In the genomic region with DNA sequence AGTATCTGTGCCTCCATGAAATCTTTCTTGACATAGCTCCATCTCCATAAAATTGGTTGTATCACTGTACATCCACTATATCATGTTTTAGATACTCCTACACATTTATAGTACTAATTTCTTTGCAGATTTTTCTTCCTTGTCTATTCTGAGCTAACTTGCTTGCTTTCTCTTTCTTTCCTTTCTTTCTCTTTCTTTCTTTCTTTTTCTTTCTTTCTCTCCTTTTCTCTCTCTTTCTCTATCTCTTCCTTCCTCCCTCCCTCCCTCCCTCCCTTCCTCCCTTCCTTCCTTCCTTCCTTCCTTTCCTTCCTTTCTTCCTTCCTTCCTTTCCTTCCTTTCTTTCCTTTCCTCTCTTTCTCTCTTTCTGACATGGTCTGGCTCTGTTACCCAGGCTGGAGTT, we compare ENCODE assay signal across 22 cellular contexts.
"Had no signal": no experiment of that assay in that cellular context is flagged by ENCODE, and none has a peak within 500 bp of the region (broad histone marks: within the 10 kb centered on the region; RNA-seq: fewer than 3 reads in every experiment).

No MANE protein-coding gene starts in this region.

- H3K27me3 Mint-ChIP-seq: activated CD8-positive, alpha-beta T cell treated with anti-CD3 and anti-CD28 coated beads for 36 hours; brain; stimulated activated naive B cell treated with anti-CD40 and anti-IgM and Interleukin-4, amounts not matched to agents 10 μg/mL and 1 μg/mL and 100 μg/mL, for 72 hours had no signal

- H3K4me3 Mint-ChIP-seq: activated CD8-positive, alpha-beta T cell treated with anti-CD3 and anti-CD28 coated beads for 36 hours; brain; mesothelial cell of epicardium; stimulated activated naive B cell treated with anti-CD40 and anti-IgM and Interleukin-4, amounts not matched to agents 10 μg/mL and 1 μg/mL and 100 μg/mL, for 72 hours had no signal

- H3K9me3 Mint-ChIP-seq: activated CD8-positive, alpha-beta T cell treated with anti-CD3 and anti-CD28 coated beads for 36 hours; mesothelial cell of epicardium; stimulated activated naive B cell treated with anti-CD40 and anti-IgM and Interleukin-4, amounts not matched to agents 10 μg/mL and 1 μg/mL and 100 μg/mL, for 72 hours had no signal

- ATAC-seq: activated CD8-positive, alpha-beta T cell treated with anti-CD3 and anti-CD28 coated beads for 36 hours; activated naive CD4-positive, alpha-beta T cell treated with anti-CD3 and anti-CD28 coated beads, Interleukin-2, amount 50 U/mL, for 72 hours; left lobe of liver; stimulated activated naive B cell treated with anti-CD40 and anti-IgM and Interleukin-4, amounts not matched to agents 10 μg/mL and 1 μg/mL and 100 μg/mL, for 72 hours had no signal

- H3K27me3 ChIP-seq: sigmoid colon, thyroid gland had no signal

- H3K27ac ChIP-seq: sigmoid colon had no signal

- H3K27ac Mint-ChIP-seq: activated CD8-positive, alpha-beta T cell treated with anti-CD3 and anti-CD28 coated beads for 36 hours; brain; mesothelial cell of epicardium; stimulated activated naive B cell treated with anti-CD40 and anti-IgM and Interleukin-4, amounts not matched to agents 10 μg/mL and 1 μg/mL and 100 μg/mL, for 72 hours had no signal

- DNase-seq: activated CD4-positive, alpha-beta T cell treated with anti-CD3 and anti-CD28 coated beads for 48 hours; activated CD4-positive, CD25-positive, alpha-beta regulatory T cell; activated CD8-positive, alpha-beta T cell treated with anti-CD3 and anti-CD28 coated beads for 36 hours; activated effector memory CD4-positive, alpha-beta T cell treated with anti-CD3 and anti-CD28 coated beads, Interleukin-2, amount 50 U/mL, for 16 hours; activated T-cell treated with anti-CD3 and anti-CD28 coated beads, Interleukin-2, amount 50 U/mL, for 1 hour; anterior cingulate cortex; caudate nucleus; erythroblast; foreskin melanocyte; occipital lobe; posterior cingulate gyrus; sigmoid colon; stimulated activated CD4-positive, alpha-beta T cell treated with anti-CD3 and anti-CD28 coated beads, Interleukin-4, amount 100 ng/mL, for 24 hours; stimulated activated naive B cell treated with anti-CD40 and anti-IgM and Interleukin-4, amounts not matched to agents 10 μg/mL and 1 μg/mL and 100 μg/mL, for 72 hours; SW 1271; T-helper 9 cell; thyroid gland had no signal

- H3K36me3 ChIP-seq: sigmoid colon, thyroid gland had no signal

- H3K4me3 ChIP-seq: lung, sigmoid colon, thyroid gland had no signal

- H3K36me3 Mint-ChIP-seq: brain, mesothelial cell of epicardium had no signal

- H3K9me3 ChIP-seq: sigmoid colon, thyroid gland had no signal
